In genomic region chr2:157355618-157356017, GRCh38 we compare ENCODE assay signal across 2 cellular contexts.
TF ChIP-seq lines count a peak whose summit lies in the region.

No MANE protein-coding gene starts in this region.

TF ChIP-seq in IMR-90, 13 proteins besides CTCF, POLR2A, EP300 and RAD21:
- TF ChIP-seq CHD1 (IDR thresholded peaks at IDR 0.05; ENCODE audit: low read depth, low read length) (no peak), MXI1 (IDR thresholded peaks at IDR 0.05; ENCODE audit: borderline replicate concordance, low read depth, low read length) (no peak), NFE2L2 (IDR thresholded peaks at IDR 0.05; ENCODE audit: low read depth, low read length) (no peak), CEBPB (IDR thresholded peaks at IDR 0.05; ENCODE audit: low read depth, low read length) (no peak), USF2 (IDR thresholded peaks at IDR 0.05; ENCODE audit: low read depth, low read length) (no peak)

TF ChIP-seq in H1, 55 proteins besides CTCF, POLR2A, EP300 and RAD21:
- peak; percentile 93 for TF ChIP-seq JUND (IDR thresholded peaks at IDR 0.05; ENCODE audit: low read length)
- TF ChIP-seq TEAD4 (IDR thresholded peaks at IDR 0.05; ENCODE audit: low read depth, low read length) = 0 out of 2 replicates have a peak, but pooled peaks have one; percentile 10
- TF ChIP-seq CBX8 (IDR thresholded peaks at IDR 0.05; ENCODE audit: borderline replicate concordance, low read depth, low read length) = no peak
